In genomic region chr19:19445288-19445687, GRCh38 we compare ENCODE assay signal across 1 cellular context.
TF ChIP-seq lines count a peak whose summit lies in the region.

No MANE protein-coding gene starts in this region.

TF ChIP-seq in HepG2, 621 proteins besides CTCF, POLR2A, EP300 and RAD21:
- TF ChIP-seq CEBPB (IDR thresholded peaks at IDR 0.05; ENCODE audit: borderline replicate concordance, low read depth, low read length) (0 out of 2 replicates have a peak, but pooled peaks have one; percentile 19), ZSCAN30 (CRISPR knock-in tag; IDR thresholded peaks at IDR 0.05) (no peak), BRD4 (CRISPR knock-in tag; IDR thresholded peaks at IDR 0.05) (no peak), ZSCAN21 (CRISPR knock-in tag; IDR thresholded peaks at IDR 0.05; ENCODE audit: borderline replicate concordance) (no peak), ZNF616 (CRISPR knock-in tag; IDR thresholded peaks at IDR 0.05; ENCODE audit: low read depth) (no peak), TEAD2 (CRISPR knock-in tag; IDR thresholded peaks at IDR 0.05) (no peak)
TF ChIP-seq in HepG2: peak in this region for 1.
